ENCODE assay signal across 1 cellular context in the genomic region with DNA sequence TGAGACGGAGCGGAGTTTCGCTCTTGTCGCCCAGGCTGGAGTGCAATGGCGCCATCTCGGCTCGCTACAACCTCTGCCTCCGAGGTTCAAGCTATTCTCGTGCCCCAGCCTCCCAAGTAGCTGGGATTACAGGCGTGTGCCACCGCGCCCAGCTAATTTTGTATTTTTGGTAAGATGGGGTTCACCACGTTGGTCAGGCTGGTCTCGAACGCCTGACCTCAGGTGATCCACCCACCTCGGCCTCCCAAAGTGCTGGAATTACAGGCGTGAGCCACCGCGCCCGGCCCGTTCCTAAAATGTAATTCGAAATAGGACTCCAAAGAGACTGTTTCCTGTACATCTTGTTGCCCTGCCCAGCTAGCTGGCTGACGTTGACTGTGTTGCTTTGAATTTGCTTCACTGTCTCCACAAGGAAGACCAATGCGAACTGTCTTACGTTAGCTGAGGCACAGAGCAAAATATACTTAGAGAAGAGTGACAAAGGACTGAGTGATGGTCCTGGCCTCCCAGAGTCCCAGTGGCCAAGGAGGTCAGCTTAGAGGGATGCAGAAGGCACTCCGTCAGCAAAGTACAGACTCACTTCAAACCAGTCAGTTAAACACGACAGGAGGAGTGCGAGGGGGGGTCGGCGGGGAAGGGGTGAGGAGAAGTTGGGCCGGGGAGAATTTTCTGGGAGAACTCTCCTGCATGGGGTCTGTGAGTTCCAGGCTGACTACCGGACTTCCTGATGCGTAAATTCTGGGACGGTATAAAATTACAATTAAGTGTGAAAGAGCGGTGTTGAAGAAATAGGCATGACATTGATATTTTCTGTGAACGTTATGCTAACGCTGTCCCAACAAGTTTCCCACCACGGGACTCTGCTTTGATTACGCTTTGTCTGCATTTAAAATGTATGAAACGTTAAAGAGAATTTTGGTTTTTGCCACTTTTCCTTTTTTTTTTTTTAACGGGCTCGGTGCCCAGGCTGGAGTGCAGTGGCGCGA.
TF ChIP-seq lines count a peak whose summit lies in the region.

No MANE protein-coding gene starts in this region.

TF ChIP-seq in HepG2, 621 proteins besides CTCF, POLR2A, EP300 and RAD21 (continued from another document and continues in another):
- TF ChIP-seq, protein P1, sequence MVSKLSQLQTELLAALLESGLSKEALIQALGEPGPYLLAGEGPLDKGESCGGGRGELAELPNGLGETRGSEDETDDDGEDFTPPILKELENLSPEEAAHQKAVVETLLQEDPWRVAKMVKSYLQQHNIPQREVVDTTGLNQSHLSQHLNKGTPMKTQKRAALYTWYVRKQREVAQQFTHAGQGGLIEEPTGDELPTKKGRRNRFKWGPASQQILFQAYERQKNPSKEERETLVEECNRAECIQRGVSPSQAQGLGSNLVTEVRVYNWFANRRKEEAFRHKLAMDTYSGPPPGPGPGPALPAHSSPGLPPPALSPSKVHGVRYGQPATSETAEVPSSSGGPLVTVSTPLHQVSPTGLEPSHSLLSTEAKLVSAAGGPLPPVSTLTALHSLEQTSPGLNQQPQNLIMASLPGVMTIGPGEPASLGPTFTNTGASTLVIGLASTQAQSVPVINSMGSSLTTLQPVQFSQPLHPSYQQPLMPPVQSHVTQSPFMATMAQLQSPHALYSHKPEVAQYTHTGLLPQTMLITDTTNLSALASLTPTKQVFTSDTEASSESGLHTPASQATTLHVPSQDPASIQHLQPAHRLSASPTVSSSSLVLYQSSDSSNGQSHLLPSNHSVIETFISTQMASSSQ (IDR thresholded peaks at IDR 0.05; ENCODE audit: low read depth): no peak
- TF ChIP-seq, protein P1 (CRISPR knock-in tag; IDR thresholded peaks at IDR 0.05; ENCODE audit: borderline replicate concordance): no peak
- TF ChIP-seq NCOA1 (CRISPR knock-in tag; IDR thresholded peaks at IDR 0.05): no peak
- 0 out of 2 replicates have a peak, but pooled peaks have one; percentile 29 for TF ChIP-seq ZNF446 (CRISPR knock-in tag; IDR thresholded peaks at IDR 0.05)
- TF ChIP-seq ZMYM4 (CRISPR knock-in tag; IDR thresholded peaks at IDR 0.05): 0 out of 2 replicates have a peak, but pooled peaks have one; percentile 33
- no peak for TF ChIP-seq ESRRA (CRISPR knock-in tag; IDR thresholded peaks at IDR 0.05; ENCODE audit: low read depth)
- TF ChIP-seq, protein P2, sequence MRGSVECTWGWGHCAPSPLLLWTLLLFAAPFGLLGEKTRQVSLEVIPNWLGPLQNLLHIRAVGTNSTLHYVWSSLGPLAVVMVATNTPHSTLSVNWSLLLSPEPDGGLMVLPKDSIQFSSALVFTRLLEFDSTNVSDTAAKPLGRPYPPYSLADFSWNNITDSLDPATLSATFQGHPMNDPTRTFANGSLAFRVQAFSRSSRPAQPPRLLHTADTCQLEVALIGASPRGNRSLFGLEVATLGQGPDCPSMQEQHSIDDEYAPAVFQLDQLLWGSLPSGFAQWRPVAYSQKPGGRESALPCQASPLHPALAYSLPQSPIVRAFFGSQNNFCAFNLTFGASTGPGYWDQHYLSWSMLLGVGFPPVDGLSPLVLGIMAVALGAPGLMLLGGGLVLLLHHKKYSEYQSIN (CRISPR knock-in tag; IDR thresholded peaks at IDR 0.05; ENCODE audit: borderline replicate concordance): no peak
- no peak for TF ChIP-seq MIXL1 (CRISPR knock-in tag; IDR thresholded peaks at IDR 0.05)
- peak; percentile 91 for TF ChIP-seq ZNF460 (CRISPR knock-in tag; IDR thresholded peaks at IDR 0.05; ENCODE audit: borderline replicate concordance)
- TF ChIP-seq HCFC1 (IDR thresholded peaks at IDR 0.05; ENCODE audit: low read depth, low read length): no peak
- no peak for TF ChIP-seq RARG (CRISPR knock-in tag; IDR thresholded peaks at IDR 0.05; ENCODE audit: low read depth)
- TF ChIP-seq FOXM1 (CRISPR knock-in tag; IDR thresholded peaks at IDR 0.05): no peak
- 0 out of 2 replicates have a peak, but pooled peaks have one; percentile 19 for TF ChIP-seq SAP130 (CRISPR knock-in tag; IDR thresholded peaks at IDR 0.05; ENCODE audit: low read depth)
- no peak for TF ChIP-seq ARID2 (CRISPR knock-in tag; IDR thresholded peaks at IDR 0.05; ENCODE audit: borderline replicate concordance)
- TF ChIP-seq MXD4 (CRISPR knock-in tag; IDR thresholded peaks at IDR 0.05): no peak
- no peak for TF ChIP-seq RBFOX2 (IDR thresholded peaks at IDR 0.05; ENCODE audit: low read depth, low read length)
- TF ChIP-seq ZNF724P (CRISPR knock-in tag; IDR thresholded peaks at IDR 0.05; ENCODE audit: borderline replicate concordance): no peak
- no peak for TF ChIP-seq ZBTB20 (CRISPR knock-in tag; IDR thresholded peaks at IDR 0.05; ENCODE audit: borderline replicate concordance, low read depth)
- TF ChIP-seq KDM5A (IDR thresholded peaks at IDR 0.05; ENCODE audit: borderline replicate concordance, low read length): no peak
- no peak for TF ChIP-seq ZNF337 (CRISPR knock-in tag; IDR thresholded peaks at IDR 0.05; ENCODE audit: borderline replicate concordance, low read depth)
- TF ChIP-seq CCAR2 (optimal IDR thresholded peaks at IDR 0.05; ENCODE audit: low read depth, low read length): no peak
- no peak for TF ChIP-seq AGO1 (IDR thresholded peaks at IDR 0.05; ENCODE audit: low read depth, low read length, poor library complexity, severe bottlenecking)
- TF ChIP-seq, protein P3, sequence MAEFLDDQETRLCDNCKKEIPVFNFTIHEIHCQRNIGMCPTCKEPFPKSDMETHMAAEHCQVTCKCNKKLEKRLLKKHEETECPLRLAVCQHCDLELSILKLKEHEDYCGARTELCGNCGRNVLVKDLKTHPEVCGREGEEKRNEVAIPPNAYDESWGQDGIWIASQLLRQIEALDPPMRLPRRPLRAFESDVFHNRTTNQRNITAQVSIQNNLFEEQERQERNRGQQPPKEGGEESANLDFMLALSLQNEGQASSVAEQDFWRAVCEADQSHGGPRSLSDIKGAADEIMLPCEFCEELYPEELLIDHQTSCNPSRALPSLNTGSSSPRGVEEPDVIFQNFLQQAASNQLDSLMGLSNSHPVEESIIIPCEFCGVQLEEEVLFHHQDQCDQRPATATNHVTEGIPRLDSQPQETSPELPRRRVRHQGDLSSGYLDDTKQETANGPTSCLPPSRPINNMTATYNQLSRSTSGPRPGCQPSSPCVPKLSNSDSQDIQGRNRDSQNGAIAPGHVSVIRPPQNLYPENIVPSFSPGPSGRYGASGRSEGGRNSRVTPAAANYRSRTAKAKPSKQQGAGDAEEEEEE (CRISPR knock-in tag; IDR thresholded peaks at IDR 0.05; ENCODE audit: borderline replicate concordance): no peak
- TF ChIP-seq, protein P4, sequence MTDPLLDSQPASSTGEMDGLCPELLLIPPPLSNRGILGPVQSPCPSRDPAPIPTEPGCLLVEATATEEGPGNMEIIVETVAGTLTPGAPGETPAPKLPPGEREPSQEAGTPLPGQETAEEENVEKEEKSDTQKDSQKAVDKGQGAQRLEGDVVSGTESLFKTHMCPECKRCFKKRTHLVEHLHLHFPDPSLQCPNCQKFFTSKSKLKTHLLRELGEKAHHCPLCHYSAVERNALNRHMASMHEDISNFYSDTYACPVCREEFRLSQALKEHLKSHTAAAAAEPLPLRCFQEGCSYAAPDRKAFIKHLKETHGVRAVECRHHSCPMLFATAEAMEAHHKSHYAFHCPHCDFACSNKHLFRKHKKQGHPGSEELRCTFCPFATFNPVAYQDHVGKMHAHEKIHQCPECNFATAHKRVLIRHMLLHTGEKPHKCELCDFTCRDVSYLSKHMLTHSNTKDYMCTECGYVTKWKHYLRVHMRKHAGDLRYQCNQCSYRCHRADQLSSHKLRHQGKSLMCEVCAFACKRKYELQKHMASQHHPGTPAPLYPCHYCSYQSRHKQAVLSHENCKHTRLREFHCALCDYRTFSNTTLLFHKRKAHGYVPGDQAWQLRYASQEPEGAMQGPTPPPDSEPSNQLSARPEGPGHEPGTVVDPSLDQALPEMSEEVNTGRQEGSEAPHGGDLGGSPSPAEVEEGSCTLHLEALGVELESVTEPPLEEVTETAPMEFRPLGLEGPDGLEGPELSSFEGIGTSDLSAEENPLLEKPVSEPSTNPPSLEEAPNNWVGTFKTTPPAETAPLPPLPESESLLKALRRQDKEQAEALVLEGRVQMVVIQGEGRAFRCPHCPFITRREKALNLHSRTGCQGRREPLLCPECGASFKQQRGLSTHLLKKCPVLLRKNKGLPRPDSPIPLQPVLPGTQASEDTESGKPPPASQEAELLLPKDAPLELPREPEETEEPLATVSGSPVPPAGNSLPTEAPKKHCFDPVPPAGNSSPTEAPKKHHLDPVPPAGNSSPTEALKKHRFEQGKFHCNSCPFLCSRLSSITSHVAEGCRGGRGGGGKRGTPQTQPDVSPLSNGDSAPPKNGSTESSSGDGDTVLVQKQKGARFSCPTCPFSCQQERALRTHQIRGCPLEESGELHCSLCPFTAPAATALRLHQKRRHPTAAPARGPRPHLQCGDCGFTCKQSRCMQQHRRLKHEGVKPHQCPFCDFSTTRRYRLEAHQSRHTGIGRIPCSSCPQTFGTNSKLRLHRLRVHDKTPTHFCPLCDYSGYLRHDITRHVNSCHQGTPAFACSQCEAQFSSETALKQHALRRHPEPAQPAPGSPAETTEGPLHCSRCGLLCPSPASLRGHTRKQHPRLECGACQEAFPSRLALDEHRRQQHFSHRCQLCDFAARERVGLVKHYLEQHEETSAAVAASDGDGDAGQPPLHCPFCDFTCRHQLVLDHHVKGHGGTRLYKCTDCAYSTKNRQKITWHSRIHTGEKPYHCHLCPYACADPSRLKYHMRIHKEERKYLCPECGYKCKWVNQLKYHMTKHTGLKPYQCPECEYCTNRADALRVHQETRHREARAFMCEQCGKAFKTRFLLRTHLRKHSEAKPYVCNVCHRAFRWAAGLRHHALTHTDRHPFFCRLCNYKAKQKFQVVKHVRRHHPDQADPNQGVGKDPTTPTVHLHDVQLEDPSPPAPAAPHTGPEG (CRISPR knock-in tag; IDR thresholded peaks at IDR 0.05): no peak
- TF ChIP-seq, protein P5, sequence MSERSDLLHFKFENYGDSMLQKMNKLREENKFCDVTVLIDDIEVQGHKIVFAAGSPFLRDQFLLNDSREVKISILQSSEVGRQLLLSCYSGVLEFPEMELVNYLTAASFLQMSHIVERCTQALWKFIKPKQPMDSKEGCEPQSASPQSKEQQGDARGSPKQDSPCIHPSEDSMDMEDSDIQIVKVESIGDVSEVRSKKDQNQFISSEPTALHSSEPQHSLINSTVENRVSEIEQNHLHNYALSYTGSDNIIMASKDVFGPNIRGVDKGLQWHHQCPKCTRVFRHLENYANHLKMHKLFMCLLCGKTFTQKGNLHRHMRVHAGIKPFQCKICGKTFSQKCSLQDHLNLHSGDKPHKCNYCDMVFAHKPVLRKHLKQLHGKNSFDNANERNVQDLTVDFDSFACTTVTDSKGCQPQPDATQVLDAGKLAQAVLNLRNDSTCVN (CRISPR knock-in tag; IDR thresholded peaks at IDR 0.05; ENCODE audit: borderline replicate concordance): no peak
- no peak for TF ChIP-seq ZNF615 (CRISPR knock-in tag; IDR thresholded peaks at IDR 0.05; ENCODE audit: borderline replicate concordance)
- no peak for TF ChIP-seq ZNF619 (CRISPR knock-in tag; IDR thresholded peaks at IDR 0.05)
- TF ChIP-seq DNMT3B (CRISPR knock-in tag; conservative IDR thresholded peaks at IDR 0.05): no peak
- TF ChIP-seq ZNF670 (CRISPR knock-in tag; IDR thresholded peaks at IDR 0.05; ENCODE audit: borderline replicate concordance): no peak
- TF ChIP-seq, protein P6, sequence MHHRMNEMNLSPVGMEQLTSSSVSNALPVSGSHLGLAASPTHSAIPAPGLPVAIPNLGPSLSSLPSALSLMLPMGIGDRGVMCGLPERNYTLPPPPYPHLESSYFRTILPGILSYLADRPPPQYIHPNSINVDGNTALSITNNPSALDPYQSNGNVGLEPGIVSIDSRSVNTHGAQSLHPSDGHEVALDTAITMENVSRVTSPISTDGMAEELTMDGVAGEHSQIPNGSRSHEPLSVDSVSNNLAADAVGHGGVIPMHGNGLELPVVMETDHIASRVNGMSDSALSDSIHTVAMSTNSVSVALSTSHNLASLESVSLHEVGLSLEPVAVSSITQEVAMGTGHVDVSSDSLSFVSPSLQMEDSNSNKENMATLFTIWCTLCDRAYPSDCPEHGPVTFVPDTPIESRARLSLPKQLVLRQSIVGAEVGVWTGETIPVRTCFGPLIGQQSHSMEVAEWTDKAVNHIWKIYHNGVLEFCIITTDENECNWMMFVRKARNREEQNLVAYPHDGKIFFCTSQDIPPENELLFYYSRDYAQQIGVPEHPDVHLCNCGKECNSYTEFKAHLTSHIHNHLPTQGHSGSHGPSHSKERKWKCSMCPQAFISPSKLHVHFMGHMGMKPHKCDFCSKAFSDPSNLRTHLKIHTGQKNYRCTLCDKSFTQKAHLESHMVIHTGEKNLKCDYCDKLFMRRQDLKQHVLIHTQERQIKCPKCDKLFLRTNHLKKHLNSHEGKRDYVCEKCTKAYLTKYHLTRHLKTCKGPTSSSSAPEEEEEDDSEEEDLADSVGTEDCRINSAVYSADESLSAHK (CRISPR knock-in tag; IDR thresholded peaks at IDR 0.05; ENCODE audit: borderline replicate concordance): no peak
- TF ChIP-seq ZNF160 (CRISPR knock-in tag; IDR thresholded peaks at IDR 0.05): no peak
- TF ChIP-seq ELF3 (CRISPR knock-in tag; IDR thresholded peaks at IDR 0.05): no peak
- TF ChIP-seq ZC3H4 (CRISPR knock-in tag; IDR thresholded peaks at IDR 0.05; ENCODE audit: borderline replicate concordance): no peak
- TF ChIP-seq ZFP90 (CRISPR knock-in tag; IDR thresholded peaks at IDR 0.05; ENCODE audit: borderline replicate concordance): no peak
- TF ChIP-seq ZBTB8A (CRISPR knock-in tag; IDR thresholded peaks at IDR 0.05; ENCODE audit: borderline replicate concordance, low read depth): no peak
- TF ChIP-seq, protein P7, sequence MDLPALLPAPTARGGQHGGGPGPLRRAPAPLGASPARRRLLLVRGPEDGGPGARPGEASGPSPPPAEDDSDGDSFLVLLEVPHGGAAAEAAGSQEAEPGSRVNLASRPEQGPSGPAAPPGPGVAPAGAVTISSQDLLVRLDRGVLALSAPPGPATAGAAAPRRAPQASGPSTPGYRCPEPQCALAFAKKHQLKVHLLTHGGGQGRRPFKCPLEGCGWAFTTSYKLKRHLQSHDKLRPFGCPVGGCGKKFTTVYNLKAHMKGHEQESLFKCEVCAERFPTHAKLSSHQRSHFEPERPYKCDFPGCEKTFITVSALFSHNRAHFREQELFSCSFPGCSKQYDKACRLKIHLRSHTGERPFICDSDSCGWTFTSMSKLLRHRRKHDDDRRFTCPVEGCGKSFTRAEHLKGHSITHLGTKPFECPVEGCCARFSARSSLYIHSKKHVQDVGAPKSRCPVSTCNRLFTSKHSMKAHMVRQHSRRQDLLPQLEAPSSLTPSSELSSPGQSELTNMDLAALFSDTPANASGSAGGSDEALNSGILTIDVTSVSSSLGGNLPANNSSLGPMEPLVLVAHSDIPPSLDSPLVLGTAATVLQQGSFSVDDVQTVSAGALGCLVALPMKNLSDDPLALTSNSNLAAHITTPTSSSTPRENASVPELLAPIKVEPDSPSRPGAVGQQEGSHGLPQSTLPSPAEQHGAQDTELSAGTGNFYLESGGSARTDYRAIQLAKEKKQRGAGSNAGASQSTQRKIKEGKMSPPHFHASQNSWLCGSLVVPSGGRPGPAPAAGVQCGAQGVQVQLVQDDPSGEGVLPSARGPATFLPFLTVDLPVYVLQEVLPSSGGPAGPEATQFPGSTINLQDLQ (CRISPR knock-in tag; IDR thresholded peaks at IDR 0.05): no peak
- TF ChIP-seq ZNF138 (CRISPR knock-in tag; IDR thresholded peaks at IDR 0.05; ENCODE audit: low read depth): no peak
